Comparison of ENCODE assay signal across 8 cellular contexts in the genomic region with DNA sequence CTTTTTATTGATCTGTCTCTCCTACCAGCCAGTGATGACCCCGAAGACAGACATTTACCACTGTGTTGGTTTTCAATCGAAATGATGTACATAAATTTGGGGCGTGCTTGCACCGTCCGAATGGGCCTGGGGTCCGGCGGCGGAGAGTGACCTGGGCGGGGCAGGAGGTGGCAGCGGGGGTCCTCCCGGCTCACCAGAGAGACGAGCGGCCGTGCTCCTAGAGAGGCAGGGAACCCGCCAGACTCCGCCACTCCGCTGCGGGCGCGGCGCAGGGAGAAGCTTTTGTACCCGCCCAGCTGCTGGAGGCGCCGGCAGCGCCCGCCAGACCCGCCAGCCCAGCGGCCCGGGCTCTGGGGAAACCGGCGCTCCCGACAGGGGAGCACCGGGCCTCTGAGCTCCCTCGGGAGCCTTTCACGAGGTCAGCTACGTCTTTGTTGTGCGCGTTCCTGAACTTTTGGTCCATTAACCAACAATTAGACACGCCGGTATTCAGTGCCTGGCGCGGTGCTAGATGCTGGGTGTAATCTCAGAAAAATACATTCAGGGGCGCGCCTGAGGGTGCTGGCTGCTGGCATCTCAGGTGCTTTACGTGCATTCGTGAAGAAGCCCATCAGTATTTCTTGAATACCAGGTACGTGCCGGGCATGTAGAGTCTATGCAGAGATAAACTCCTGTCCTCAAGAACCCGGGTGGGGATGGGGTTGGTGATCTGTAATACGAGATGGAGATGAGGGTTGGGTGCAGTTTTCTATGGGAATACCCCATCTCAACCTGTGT. TPM values are rescaled to one million over a fixed set of nuclear protein-coding genes. Genes with fewer than 3 reads are reported as not detected.
A peak's percentile ranks its signal among the peaks of the same experiment; 100 is the strongest.
DNase-seq lines count a peak whose midpoint lies in the region; ATAC-seq and TF ChIP-seq lines count a peak whose summit lies in the region.

A gene with protein sequence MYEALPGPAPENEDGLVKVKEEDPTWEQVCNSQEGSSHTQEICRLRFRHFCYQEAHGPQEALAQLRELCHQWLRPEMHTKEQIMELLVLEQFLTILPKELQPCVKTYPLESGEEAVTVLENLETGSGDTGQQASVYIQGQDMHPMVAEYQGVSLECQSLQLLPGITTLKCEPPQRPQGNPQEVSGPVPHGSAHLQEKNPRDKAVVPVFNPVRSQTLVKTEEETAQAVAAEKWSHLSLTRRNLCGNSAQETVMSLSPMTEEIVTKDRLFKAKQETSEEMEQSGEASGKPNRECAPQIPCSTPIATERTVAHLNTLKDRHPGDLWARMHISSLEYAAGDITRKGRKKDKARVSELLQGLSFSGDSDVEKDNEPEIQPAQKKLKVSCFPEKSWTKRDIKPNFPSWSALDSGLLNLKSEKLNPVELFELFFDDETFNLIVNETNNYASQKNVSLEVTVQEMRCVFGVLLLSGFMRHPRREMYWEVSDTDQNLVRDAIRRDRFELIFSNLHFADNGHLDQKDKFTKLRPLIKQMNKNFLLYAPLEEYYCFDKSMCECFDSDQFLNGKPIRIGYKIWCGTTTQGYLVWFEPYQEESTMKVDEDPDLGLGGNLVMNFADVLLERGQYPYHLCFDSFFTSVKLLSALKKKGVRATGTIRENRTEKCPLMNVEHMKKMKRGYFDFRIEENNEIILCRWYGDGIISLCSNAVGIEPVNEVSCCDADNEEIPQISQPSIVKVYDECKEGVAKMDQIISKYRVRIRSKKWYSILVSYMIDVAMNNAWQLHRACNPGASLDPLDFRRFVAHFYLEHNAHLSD (plus strand): TSS at position 285 of the 777 bp plus-strand sequence. CDS start 2,242 bp downstream, outside the sequence.

- peak within 1 kb of the TSS; percentile 66 for H3K4me2 ChIP-seq in Loucy (ENCODE audit: low read depth, low read length, poor library complexity, severe bottlenecking)

- TF ChIP-seq EP300 in transverse colon (IDR thresholded peaks at IDR 0.05; ENCODE audit: low read depth), result no peak

- H2AFZ ChIP-seq in Loucy (ENCODE audit: low read length), result peak within 1 kb of the TSS; percentile 89

- H3K9me3 Mint-ChIP-seq in activated naive CD8-positive, alpha-beta T cell (ENCODE audit: low read depth), result no peaks in the 10 kb centered on the region

- no peaks in the 10 kb centered on the region for H3K9me2 ChIP-seq in Loucy (replicated peaks; ENCODE audit: low read depth, low read length)

- intact Hi-C loops in Right ventricle myocardium inferior (cut with DNase I) (loop anchor here (5.0 kb wide), 2 partner anchors 56 to 76 kb away; partner anchors contain the start of gene ZSCAN31), transverse colon (cut with DNase I; ENCODE audit: low total_unique reads) (loop anchor here (10.0 kb wide), 1 partner anchor 53 kb away; the partner anchor contains the start of gene ZSCAN31)

- peaks cover 13% of the 10 kb centered on the region for H3K36me3 Mint-ChIP-seq in activated naive CD8-positive, alpha-beta T cell

- H3K36me3 ChIP-seq in Loucy (ENCODE audit: insufficient read depth, low read length) (peaks cover 10% of the 10 kb centered on the region; the same call in 1 of the 2 replicates), transverse colon (peaks cover 0 to 4% (median under 1%) of the 10 kb centered on the region in 4 donors)

- in situ Hi-C loops in G401 (cut with HindIII; ENCODE audit: low sequenced_read_pairs) (no loop called here), transverse colon (cut with MboI; ENCODE audit: low pct_ligation_motif_present in 1 of 4, low pct_unique_long_range_greater_than_20kb in 1 of 4, low sequenced_read_pairs in 3 of 4) (no loop called here)

- H3K27ac ChIP-seq in transverse colon, result peak within 1 kb of the TSS; percentile 34 to 53 (median 48)

- ATAC-seq in Right ventricle myocardium inferior (peak; percentile 96), omental fat pad (ENCODE audit: low FRiP score) (peak; percentile 82)

- H3K79me2 ChIP-seq in Loucy (ENCODE audit: insufficient read depth, low read length), result peaks cover 25% of the 10 kb centered on the region; the same call in 1 of the 2 replicates

- H3K9me3 ChIP-seq in Loucy (ENCODE audit: insufficient read depth, low read depth, low read length) (no peaks in the 10 kb centered on the region), transverse colon (no peaks in the 10 kb centered on the region)

- H3K27ac Mint-ChIP-seq in activated naive CD8-positive, alpha-beta T cell, result no peak within 1 kb of the TSS

- H3K4me3 ChIP-seq in Loucy (ENCODE audit: low read length, poor library complexity, severe bottlenecking) (peak within 1 kb of the TSS; percentile 83), transverse colon (peak within 1 kb of the TSS; percentile 45 to 68 (median 60))

- no peak for TF ChIP-seq POLR2A in transverse colon (IDR thresholded peaks at IDR 0.05)

- H3K9ac ChIP-seq in Loucy (ENCODE audit: low read depth, low read length, poor library complexity, severe bottlenecking), result peak within 1 kb of the TSS; percentile 79

- DNase-seq in G401 (ENCODE audit: low spot score), result peak; percentile 82
- DNase-seq in GOT3 (lab: John Stamatoyannopoulos, UW), result peak; percentile 12
- peak; percentile 73 to 82 for DNase-seq in SHP77 (lab: John Stamatoyannopoulos, UW)
- peak; percentile 86 for DNase-seq in Right ventricle myocardium inferior (ENCODE audit: missing footprints)
- no peak for DNase-seq in omental fat pad (ENCODE audit: low spot score)
- DNase-seq in transverse colon, result peak; percentile 71

- H3K27me3 Mint-ChIP-seq in activated naive CD8-positive, alpha-beta T cell, result peaks cover 7% of the 10 kb centered on the region

- 1 to 3% methylated on average over 5 to 39 of the region's 50 CpGs for WGBS in transverse colon (ENCODE audit: low coverage in 1 of 2), 2 donors

- peak within 1 kb of the TSS; percentile 86 for H3K4me3 Mint-ChIP-seq in activated naive CD8-positive, alpha-beta T cell

- H3K4me1 ChIP-seq in Loucy (ENCODE audit: insufficient read depth, low read length, poor library complexity, severe bottlenecking) (peaks cover 29% of the 10 kb centered on the region), transverse colon (peaks cover 0 to 16% (median 3%) of the 10 kb centered on the region in 4 donors)

- no peaks in the 10 kb centered on the region for H3F3A ChIP-seq in Loucy (ENCODE audit: low read depth)

- TF ChIP-seq CTCF in Loucy (conservative IDR thresholded peaks at IDR 0.05; ENCODE audit: low read length) (peak; percentile 16; the same call in 1 of the 2 replicates), omental fat pad (IDR thresholded peaks at IDR 0.05) (no peak), transverse colon (IDR thresholded peaks at IDR 0.05) (no peak)

- H3K27me3 ChIP-seq in Loucy (ENCODE audit: insufficient read depth, low read length, poor library complexity, severe bottlenecking) (no peaks in the 10 kb centered on the region), transverse colon (no peaks in the 10 kb centered on the region)

- H4K20me1 ChIP-seq in Loucy (ENCODE audit: insufficient read depth, low read length, poor library complexity, severe bottlenecking), result no peaks in the 10 kb centered on the region

- peaks cover 13% of the 10 kb centered on the region for H3K4me1 Mint-ChIP-seq in activated naive CD8-positive, alpha-beta T cell (ENCODE audit: low read depth)

RNA-seq across cellular contexts. Expression of the gene that starts here (rescaled TPM):
- total RNA-seq in G401 (2014; rRNA removed; shearing (Covaris generic)), result 8.2 and 10.8 TPM in 2 replicates
- total RNA-seq in Right ventricle myocardium inferior (2.5 TPM), omental fat pad (1 to 10 TPM; 3.0 to 5.4 (median 4.4) TPM), transverse colon (1 to 10 TPM in 3 of 4 donors, under 1 TPM in 1; 0.75 to 3.2 (median 2.3) TPM)
